In genomic region chr1:182163821-182164223, GRCh38 we compare ENCODE assay signal across 1 cellular context.
TF ChIP-seq lines count a peak whose summit lies in the region.

No MANE protein-coding gene starts in this region.

TF ChIP-seq in HepG2, 621 proteins besides CTCF, POLR2A, EP300 and RAD21 (continued from another document):
- no peak for TF ChIP-seq ZNF770 (CRISPR knock-in tag; IDR thresholded peaks at IDR 0.05)
- no peak for TF ChIP-seq HOXD1 (CRISPR knock-in tag; IDR thresholded peaks at IDR 0.05)
TF ChIP-seq in HepG2: peak in this region for 0.
